8 cellular contexts compared by ENCODE assay signal in the genomic region with DNA sequence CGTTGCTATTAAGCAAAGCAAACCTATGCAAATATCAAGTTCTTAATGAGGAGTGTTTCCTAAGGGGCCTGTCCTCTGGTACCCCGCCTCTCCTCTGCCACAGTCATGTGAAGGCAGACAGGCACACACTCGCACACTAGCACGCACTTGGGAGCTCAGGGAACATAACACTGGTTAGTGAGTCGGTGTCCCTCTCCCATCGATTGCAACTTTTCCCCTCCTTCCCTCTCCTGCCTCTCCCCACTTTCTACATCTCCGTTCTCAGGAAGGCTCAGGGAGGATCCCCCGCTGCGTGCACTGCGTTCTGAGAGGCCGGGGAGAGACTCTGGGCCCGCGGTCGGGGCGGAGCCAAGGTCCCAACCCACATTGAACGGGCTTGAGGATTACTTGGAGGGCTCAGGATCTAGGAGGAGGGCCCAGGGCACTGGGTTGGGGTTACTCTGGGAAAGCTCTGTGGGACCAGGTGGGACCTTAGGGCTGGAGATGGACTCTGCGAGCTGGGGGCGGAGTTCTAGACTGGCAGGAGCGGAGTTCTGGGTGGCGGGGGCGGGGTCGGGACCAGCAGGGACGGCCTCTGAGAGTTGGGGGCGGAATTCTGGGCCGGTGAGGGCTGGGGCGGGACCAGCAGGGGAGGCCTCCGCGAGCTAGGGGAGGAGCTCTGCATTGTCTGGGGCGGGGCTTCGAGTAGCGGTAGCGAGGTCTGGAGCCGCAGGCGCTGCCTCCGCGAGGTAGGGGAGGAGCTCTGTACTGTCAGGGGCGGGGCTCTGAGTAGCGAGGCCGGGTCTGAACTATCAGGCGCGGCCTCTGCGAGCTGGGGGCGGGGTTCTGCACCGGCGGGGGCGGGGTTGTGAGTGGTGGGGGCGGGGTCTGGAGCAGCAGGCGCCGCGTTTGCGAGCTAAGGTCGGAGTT. TPM values are rescaled to one million over a fixed set of nuclear protein-coding genes. Genes with fewer than 3 reads are reported as not detected.
DNase-seq lines count a peak whose midpoint lies in the region; ATAC-seq, FAIRE-seq and TF ChIP-seq lines count a peak whose summit lies in the region.

No MANE protein-coding gene starts in this region.

- ATAC-seq in HG03378 (IDR thresholded peaks at IDR 0.05; ENCODE audit: unreplicated experiment), result peak; percentile 91
- ATAC-seq in activated CD4-positive, CD25-positive, alpha-beta regulatory T cell treated with anti-CD3 and anti-CD28 coated beads, Interleukin-2, amount 50 U/mL, for 24 hours, result peak; percentile 89 to 91

- no peak for FAIRE-seq in kidney (lab: Jason Lieb, UNC)

- peak overlapping the region; percentile 90 to 94 for H3K27ac ChIP-seq in kidney (ENCODE audit: low read depth in 2 of 2, low read length in 2 of 2)

- peak; percentile 45 for TF ChIP-seq POLR2A in GM19193 (IDR thresholded peaks at IDR 0.05; ENCODE audit: extremely low read depth, insufficient read depth, insufficient read length)

- no peaks in the 10 kb centered on the region for H3K9me3 ChIP-seq in kidney (ENCODE audit: control insufficient read depth in 1 of 2, low read length in 2 of 2)

- no peaks in the 10 kb centered on the region for H3K36me3 ChIP-seq in kidney (ENCODE audit: control insufficient read depth in 1 of 2, insufficient read depth in 2 of 2, low read length in 2 of 2)

- peak overlapping the region; percentile 52 to 79 for H3K9ac ChIP-seq in kidney (ENCODE audit: low read length in 2 of 2)

- H3K4me3 ChIP-seq in kidney (ENCODE audit: low read length in 2 of 2), result peak overlapping the region; percentile 78 to 84

- DNase-seq in AML-193 (lab: John Stamatoyannopoulos, UW) (peak; percentile 93 to 97), NCI-H446 (lab: John Stamatoyannopoulos, UW) (peak; percentile 96 to 100), cerebellar cortex (ENCODE audit: low spot score) (peak; percentile 95), kidney (peak; percentile 99)
- DNase-seq in stimulated activated CD4-positive, alpha-beta T cell treated with anti-CD3 and anti-CD28 coated beads, Interleukin-15, amount 100 ng/mL, for 1 hour (ENCODE audit: low read depth in 1 of 2, low spot score in 1 of 2), result peak; percentile 97

- no peak for TF ChIP-seq CTCF in kidney (IDR thresholded peaks at IDR 0.05; ENCODE audit: borderline replicate concordance, extremely low read depth, insufficient read depth)

- peaks cover 22 to 41% of the 10 kb centered on the region in 2 donors for H3K4me1 ChIP-seq in kidney (ENCODE audit: control insufficient read depth in 1 of 2, insufficient read depth in 1 of 2, low read depth in 1 of 2, low read length in 2 of 2)

- intact Hi-C loops in kidney (cut with DNase I), result no loop called here

RNA-seq across cellular contexts. Expression of a gene that starts 0.5 kb away (rescaled TPM):
- 13.8 TPM for total RNA-seq in kidney
- polyA plus RNA-seq in kidney (ENCODE audit: insufficient read depth, low read depth, low replicate concordance), result 3.1 TPM

RNA-seq across cellular contexts. Expression of a gene that starts 0.5 kb away (rescaled TPM):
- 160 TPM for total RNA-seq in kidney
- 67.6 TPM for polyA plus RNA-seq in kidney (ENCODE audit: insufficient read depth, low read depth, low replicate concordance)

Comparison
In these comparisons a context has a peak if more than half of its experiments do, and no peak if none do; other contexts are left out.
1. Peak in every context shown above with its lines: DNase-seq, ATAC-seq, H3K4me3 ChIP-seq and H3K27ac ChIP-seq.